Comparison of ENCODE assay signal across 11 cellular contexts in the genomic region with DNA sequence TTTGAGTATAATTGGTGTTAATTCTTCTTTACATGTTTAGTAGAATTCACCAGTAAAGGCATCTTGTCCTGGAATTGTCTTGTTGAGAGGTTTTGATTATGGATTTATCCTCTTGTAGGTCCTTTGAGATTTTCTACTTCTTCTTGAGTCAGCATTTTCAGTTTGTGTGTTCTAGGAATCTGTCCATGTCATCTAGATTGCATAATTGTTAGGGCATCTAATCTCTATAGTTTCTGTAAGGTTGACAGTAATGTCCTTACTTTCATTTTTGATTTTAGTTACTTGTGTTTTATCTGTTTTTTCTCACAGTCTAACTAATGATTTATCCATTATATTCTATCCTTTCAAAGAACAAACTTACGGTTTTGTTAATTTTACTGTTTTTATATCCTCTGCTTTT.
DNase-seq lines count a peak whose midpoint lies in the region; ATAC-seq lines count a peak whose summit lies in the region.
"Had no signal": no experiment of that assay in that cellular context is flagged by ENCODE, and none has a peak within 500 bp of the region (broad histone marks: within the 10 kb centered on the region; RNA-seq: fewer than 3 reads in every experiment).

No MANE protein-coding gene starts in this region.

- no peaks in the 10 kb centered on the region for H3K36me3 Mint-ChIP-seq in activated naive CD8-positive, alpha-beta T cell

- no peaks in the 10 kb centered on the region for H3K27me3 Mint-ChIP-seq in activated naive CD8-positive, alpha-beta T cell

- H3K27ac Mint-ChIP-seq in activated naive CD8-positive, alpha-beta T cell: no peak overlapping the region

- ATAC-seq in GM18861 (IDR thresholded peaks at IDR 0.05; ENCODE audit: unreplicated experiment): peak; percentile 41
- peak; percentile 52 for ATAC-seq in HG03196 (IDR thresholded peaks at IDR 0.05; ENCODE audit: unreplicated experiment)
- ATAC-seq in GM21737 (IDR thresholded peaks at IDR 0.05; ENCODE audit: unreplicated experiment): no peak
- no peak for ATAC-seq in GM21529 (IDR thresholded peaks at IDR 0.05; ENCODE audit: unreplicated experiment)

- peak overlapping the region; percentile 67 for H3K4me3 Mint-ChIP-seq in activated naive CD8-positive, alpha-beta T cell

- DNase-seq in AML-193 (lab: John Stamatoyannopoulos, UW) (peak; percentile 1 to 4), DMS 273 (lab: John Stamatoyannopoulos, UW; ENCODE audit: unreplicated experiment) (no peak), HPDE6-E6E7 (ENCODE audit: extremely low spot score) (no peak)
- DNase-seq: activated CD4-positive, CD25-positive, alpha-beta regulatory T cell; H7; NCI-H2107 had no signal

- H3K9me3 Mint-ChIP-seq in activated naive CD8-positive, alpha-beta T cell (ENCODE audit: low read depth): no peaks in the 10 kb centered on the region

- H3K4me1 Mint-ChIP-seq in activated naive CD8-positive, alpha-beta T cell (ENCODE audit: low read depth): peaks cover 31% of the 10 kb centered on the region

Comparison
In these comparisons a context has a peak if more than half of its experiments do, and no peak if none do; other contexts are left out.
1. DNase-seq: peak in AML-193 (2 of 2); none in DMS 273 (single experiment) and HPDE6-E6E7 (single experiment).
2. ATAC-seq: peak in GM18861 (single experiment) and HG03196 (single experiment); none in GM21737 (single experiment) and GM21529 (single experiment).